In the genomic region with DNA sequence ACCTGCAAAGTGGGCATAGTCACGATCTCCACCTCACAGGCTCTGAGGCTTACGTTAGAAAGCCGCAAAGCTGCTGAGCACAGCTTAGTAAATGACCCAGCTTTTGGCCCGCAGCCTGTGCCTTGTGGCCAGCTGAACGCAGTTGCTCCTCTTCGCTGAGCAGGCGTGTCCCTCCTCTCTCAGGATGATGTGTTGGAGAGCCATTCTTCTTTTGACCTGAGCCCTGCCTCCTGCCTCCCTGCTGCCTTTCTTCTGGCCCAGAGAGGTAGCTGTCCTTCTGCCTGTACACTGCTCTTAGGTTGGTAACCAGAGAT, we compare ENCODE assay signal across 9 cellular contexts. TPM values are rescaled to one million over a fixed set of nuclear protein-coding genes. Genes with fewer than 3 reads are reported as not detected.
DNase-seq lines count a peak whose midpoint lies in the region; ATAC-seq and TF ChIP-seq lines count a peak whose summit lies in the region.
"Had no signal": no experiment of that assay in that cellular context is flagged by ENCODE, and none has a peak within 500 bp of the region (broad histone marks: within the 10 kb centered on the region; RNA-seq: fewer than 3 reads in every experiment).

No MANE protein-coding gene starts in this region.

- H3K4me3 ChIP-seq in WERI-Rb-1 (ENCODE audit: low read depth, low read length) (no peak overlapping the region), heart left ventricle (no peak overlapping the region)

- H3K27ac Mint-ChIP-seq in T-cell, result peak overlapping the region in 1 of 2 donors; percentile 34

- peaks cover 35 to 53% (median 46%) of the 10 kb centered on the region in 3 donors for H3K4me1 Mint-ChIP-seq in T-cell

- H3K27me3 Mint-ChIP-seq in T-cell, result no peaks in the 10 kb centered on the region

- ATAC-seq in heart left ventricle, result peak in 3 of 4 donors; percentile 52 to 64 (median 53)
- ATAC-seq in GM18861 (IDR thresholded peaks at IDR 0.05; ENCODE audit: unreplicated experiment), result no peak
- no peak for ATAC-seq in T-cell (replicated peaks in 1 of 4)
- ATAC-seq in GM21381 (IDR thresholded peaks at IDR 0.05; ENCODE audit: unreplicated experiment), result no peak

- no peak overlapping the region for H3K4me3 Mint-ChIP-seq in T-cell

- TF ChIP-seq POLR2A in heart left ventricle (IDR thresholded peaks at IDR 0.05), result no peak

- peaks cover 8% of the 10 kb centered on the region for H3K36me3 Mint-ChIP-seq in T-cell

- no peaks in the 10 kb centered on the region for H3K9me3 Mint-ChIP-seq in T-cell

- DNase-seq in Caki2 (ENCODE audit: low read depth), result peak; percentile 40
- peak; percentile 56 for DNase-seq in WERI-Rb-1
- peak; percentile 62 to 82 (median 79) for DNase-seq in heart left ventricle
- peak; percentile 81 for DNase-seq in renal cortical epithelial cell (ENCODE audit: low read depth)
- DNase-seq in GF-D8 (lab: John Stamatoyannopoulos, UW), result no peak
- DNase-seq in T-cell, result no peak

- no peaks in the 10 kb centered on the region for H3K9me3 ChIP-seq in WERI-Rb-1 (ENCODE audit: severe bottlenecking)
- H3K9me3 ChIP-seq in heart left ventricle, result no peaks in the 10 kb centered on the region

- no peak for TF ChIP-seq CTCF in WERI-Rb-1 (IDR thresholded peaks at IDR 0.05; ENCODE audit: low read depth, low read length)
- no peak for TF ChIP-seq CTCF in heart left ventricle (IDR thresholded peaks at IDR 0.05)

- in situ Hi-C loops in Caki2 (cut with HindIII; ENCODE audit: low pct_unique_long_range_greater_than_20kb, low sequenced_read_pairs), result no loop called here

- WGBS in heart left ventricle, 4 donors, result 23 to 45% (median 32%) methylated on average over 7 of the region's 7 CpGs

- CTCF ChIA-PET in T-cell (lab: Charles Lee), result no interaction called here

- POLR2A ChIA-PET in T-cell (lab: Charles Lee), result interaction anchor here (0.6 kb wide), 2 partner anchors 26 to 1406 kb away, joined by 3 read pairs; no protein-coding TSS in a partner anchor

- no peak overlapping the region for H3K27ac ChIP-seq in WERI-Rb-1
- peak overlapping the region in 8 of 12 donors; percentile 3 to 83 (median 53) for H3K27ac ChIP-seq in heart left ventricle

- H3K36me3 ChIP-seq in WERI-Rb-1 (peaks cover 17% of the 10 kb centered on the region), heart left ventricle (peaks cover 0 to 33% (median 26%) of the 10 kb centered on the region in 9 donors)

- intact Hi-C loops in heart left ventricle (cut with DNase I), result no loop called here

- H3K27me3 ChIP-seq in WERI-Rb-1 (ENCODE audit: insufficient read depth, low read depth, severe bottlenecking) (no peaks in the 10 kb centered on the region), heart left ventricle (no peaks in the 10 kb centered on the region)

- peaks cover 8 to 98% (median 64%) of the 10 kb centered on the region in 12 donors for H3K4me1 ChIP-seq in heart left ventricle

RNA-seq across cellular contexts. Expression of a gene that starts 47.6 kb away (rescaled TPM):
- total RNA-seq in Caki2 (2014; rRNA removed; shearing (Covaris generic); ENCODE audit: low replicate concordance), result not detected in 2 replicates
- total RNA-seq in heart left ventricle (1,000 to 10,000 TPM in 7 of 9 donors, 100 to 1,000 TPM in 2; 521 to 2,387 (median 1,751) TPM), renal cortical epithelial cell (1.6 and 3.5 TPM in 2 replicates), T-cell (1 to 10 TPM in 4 of 5 donors, not detected in 1; 1.3 to 2.8 (median 1.7) TPM)
- polyA plus RNA-seq in heart left ventricle, result 1,000 to 10,000 TPM in 1 of 2 donors, 100 to 1,000 TPM in 1; 452 to 1,748 TPM
- total RNA-seq: SK-MEL-5 had no signal

Comparison
In these comparisons a context has a peak if more than half of its experiments do, and no peak if none do; other contexts are left out.
1. DNase-seq: peak in Caki2 (single experiment), WERI-Rb-1 (single experiment), heart left ventricle (5 of 5) and renal cortical epithelial cell (single experiment); none in GF-D8 (single experiment) and T-cell (0 of 34).
2. ATAC-seq: peak in heart left ventricle (3 of 4); none in GM18861 (single experiment), T-cell (0 of 4) and GM21381 (single experiment).
3. RNA of a gene that starts 47.6 kb away (total RNA-seq): 521 to 2,387 TPM in heart left ventricle; 1.6 to 3.5 TPM in renal cortical epithelial cell, 1.3 to 2.8 TPM in T-cell and not detected in Caki2; every median in the first group is over 100 times any median in the second.